Comparison of ENCODE assay signal across 20 cellular contexts in genomic region chrX:83984961-83985360, GRCh38.
"Had no signal": no experiment of that assay in that cellular context is flagged by ENCODE, and none has a peak within 500 bp of the region (broad histone marks: within the 10 kb centered on the region; RNA-seq: fewer than 3 reads in every experiment).

No MANE protein-coding gene starts in this region.

- H3K9me3 ChIP-seq: SJCRH30 had no signal

- DNase-seq: KBM-7, MV-4-11, NCI-H1048, NCI-H1105, NCI-H1436 treated with DMSO at 0.1 percent for 48 hours, NCI-H1694, NCI-H187 treated with DMSO at 0.1 percent for 48 hours, NCI-H2081, NCI-H2107, NCI-H2227 treated with DMSO at 0.1 percent for 48 hours, NCI-H524 treated with DMSO at 0.1 percent for 48 hours, NCI-H69, NCI-H774, PC-3, SHP77 treated with DMSO at 0.1 percent for 48 hours, SJCRH30 had no signal

- H3K27ac ChIP-seq: HL-60, RWPE1, SJCRH30 had no signal

- H3K27me3 ChIP-seq: SJCRH30 had no signal

- H3K36me3 ChIP-seq: SJCRH30 had no signal

- H3K4me1 ChIP-seq: SJCRH30 had no signal

- H3K4me3 ChIP-seq: SJCRH30 had no signal

- ATAC-seq: Panc1, PC-3, SK-N-SH treated with all-trans-retinoic acid at 6 μM for 48 hours had no signal
